ENCODE assay signal across 19 cellular contexts in genomic region chr7:28067171-28067570, GRCh38.
DNase-seq lines count a peak whose midpoint lies in the region; ATAC-seq and TF ChIP-seq lines count a peak whose summit lies in the region.
"Had no signal": no experiment of that assay in that cellular context is flagged by ENCODE, and none has a peak within 500 bp of the region (broad histone marks: within the 10 kb centered on the region; RNA-seq: fewer than 3 reads in every experiment).

No MANE protein-coding gene starts in this region.

- ATAC-seq in Panc1 (no peak), GM18519 (IDR thresholded peaks at IDR 0.05; ENCODE audit: low FRiP score, unreplicated experiment) (no peak), GM21825 (IDR thresholded peaks at IDR 0.05; ENCODE audit: unreplicated experiment) (no peak)

- H3K4me1 ChIP-seq in Panc1 (ENCODE audit: control insufficient read depth, insufficient read depth, low read length), result peaks cover 44% of the 10 kb centered on the region
- peaks cover 91% of the 10 kb centered on the region for H3K4me1 ChIP-seq in muscle layer of colon (ENCODE audit: insufficient read depth, low read length)
- peaks cover 38% of the 10 kb centered on the region for H3K4me1 ChIP-seq in stomach smooth muscle (ENCODE audit: control insufficient read depth, insufficient read depth, low read length)
- no peaks in the 10 kb centered on the region for H3K4me1 ChIP-seq in CD8-positive, alpha-beta memory T cell (ENCODE audit: insufficient read depth, low read length)

- H3K9ac ChIP-seq in muscle layer of colon (ENCODE audit: low read length) (no peak overlapping the region), stomach smooth muscle (ENCODE audit: low read length in 2 of 2) (no peak overlapping the region)

- H3K27ac ChIP-seq in Panc1 (ENCODE audit: low read length) (peak overlapping the region; percentile 59; the same call in 1 of the 2 replicates), muscle layer of colon (ENCODE audit: low read depth, low read length) (peak overlapping the region; percentile 16), stomach smooth muscle (ENCODE audit: low read length) (peak overlapping the region; percentile 18)
- no peak overlapping the region for H3K27ac ChIP-seq in CD8-positive, alpha-beta memory T cell (ENCODE audit: low read depth, low read length)
- H3K27ac ChIP-seq: PC-9, RWPE1 had no signal

- H3K9me3 ChIP-seq in Panc1 (ENCODE audit: control insufficient read depth, insufficient read depth, low read depth, low read length), result no peaks in the 10 kb centered on the region
- H3K9me3 ChIP-seq in muscle layer of colon (ENCODE audit: low read length), result no peaks in the 10 kb centered on the region
- no peaks in the 10 kb centered on the region for H3K9me3 ChIP-seq in stomach smooth muscle (ENCODE audit: control insufficient read depth in 2 of 2, low read length in 2 of 2)
- no peaks in the 10 kb centered on the region for H3K9me3 ChIP-seq in CD8-positive, alpha-beta memory T cell (ENCODE audit: low read length)

- H3K27ac Mint-ChIP-seq in CD8-positive, alpha-beta memory T cell, result no peak overlapping the region

- H3K4me3 ChIP-seq in Panc1 (ENCODE audit: low read depth in 2 of 2, low read length in 2 of 2) (no peak overlapping the region), muscle layer of colon (ENCODE audit: low read depth in 1 of 2, low read length in 2 of 2) (no peak overlapping the region), stomach smooth muscle (ENCODE audit: low read length in 2 of 2) (no peak overlapping the region)
- H3K4me3 ChIP-seq in CD8-positive, alpha-beta memory T cell (ENCODE audit: low read length), result no peak overlapping the region
- H3K4me3 ChIP-seq: PC-9 had no signal

- POLR2A ChIA-PET in Panc1 (lab: Charles Lee), result no interaction called here
- POLR2A ChIA-PET in CD8-positive, alpha-beta memory T cell (lab: Charles Lee), result no interaction called here

- H3K4me3 Mint-ChIP-seq in CD8-positive, alpha-beta memory T cell, result no peak overlapping the region
- H3K4me3 Mint-ChIP-seq: H9 had no signal

- peaks cover 0 to 3% (median 0%) of the 10 kb centered on the region in 3 donors for H3K36me3 Mint-ChIP-seq in CD8-positive, alpha-beta memory T cell

- intact Hi-C loops in Panc1 (cut with micrococcal nuclease; ENCODE audit: unreplicated experiment), result no loop called here

- DNase-seq in EH (ENCODE audit: low read depth) (peak; percentile 41), Panc1 (ENCODE audit: low read depth, low spot score) (no peak), NCI-H345 (lab: John Stamatoyannopoulos, UW) (no peak)
- no peak for DNase-seq in CD8-positive, alpha-beta memory T cell
- DNase-seq: 8988T, DMS153, GDM1, H9, KG1, MM.1S, NCI-H2029, NCI-H526 treated with DMSO at 0.1 percent for 48 hours, PC-9, SHP77 had no signal

- in situ Hi-C loops in Panc1 (cut with HindIII; ENCODE audit: low pct_unique_long_range_greater_than_20kb, low sequenced_read_pairs), result no loop called here

- H3K36me3 ChIP-seq in Panc1 (ENCODE audit: control insufficient read depth, insufficient read depth, low read length) (no peaks in the 10 kb centered on the region), muscle layer of colon (ENCODE audit: insufficient read depth, low read length) (no peaks in the 10 kb centered on the region), stomach smooth muscle (ENCODE audit: control insufficient read depth in 2 of 2, insufficient read depth in 2 of 2, low read length in 2 of 2) (no peaks in the 10 kb centered on the region)
- no peaks in the 10 kb centered on the region for H3K36me3 ChIP-seq in CD8-positive, alpha-beta memory T cell (ENCODE audit: insufficient read depth, low read length)

- CTCF ChIA-PET in Panc1 (lab: Charles Lee), result no interaction called here
- CTCF ChIA-PET in CD8-positive, alpha-beta memory T cell (lab: Charles Lee), result no interaction called here

- H3K27me3 Mint-ChIP-seq in CD8-positive, alpha-beta memory T cell, result peaks cover 0 to 4% of the 10 kb centered on the region in 2 donors

- H3K27me3 ChIP-seq in Panc1 (ENCODE audit: control insufficient read depth, insufficient read depth, low read length), result no peaks in the 10 kb centered on the region
- no peaks in the 10 kb centered on the region for H3K27me3 ChIP-seq in muscle layer of colon (ENCODE audit: control insufficient read depth in 1 of 2, insufficient read depth in 2 of 2, low read length in 2 of 2)
- H3K27me3 ChIP-seq in stomach smooth muscle (ENCODE audit: control insufficient read depth in 1 of 2, insufficient read depth in 2 of 2, low read length in 2 of 2), result no peaks in the 10 kb centered on the region
- H3K27me3 ChIP-seq in CD8-positive, alpha-beta memory T cell (ENCODE audit: insufficient read depth, low read length, poor library complexity, severe bottlenecking), result no peaks in the 10 kb centered on the region

- H3K9me3 Mint-ChIP-seq in CD8-positive, alpha-beta memory T cell, result no peaks in the 10 kb centered on the region
- H3K9me3 Mint-ChIP-seq: H9 had no signal

- TF ChIP-seq CTCF in Panc1 (IDR thresholded peaks at IDR 0.05), result no peak

- no TSS peak for BruUV-seq in Panc1 (replicated peaks; lab: Mats Ljungman, UMichigan)

- H3K4me1 Mint-ChIP-seq in CD8-positive, alpha-beta memory T cell, result peaks cover 0 to 14% (median 4%) of the 10 kb centered on the region in 3 donors
